11 cellular contexts compared by ENCODE assay signal in genomic region chr7:2299853-2300512, GRCh38. TPM values are rescaled to one million over a fixed set of nuclear protein-coding genes. Genes with fewer than 3 reads are reported as not detected.
DNase-seq lines count a peak whose midpoint lies in the region; ATAC-seq and TF ChIP-seq lines count a peak whose summit lies in the region.
"Had no signal": no experiment of that assay in that cellular context is flagged by ENCODE, and none has a peak within 500 bp of the region (broad histone marks: within the 10 kb centered on the region; RNA-seq: fewer than 3 reads in every experiment).

No MANE protein-coding gene starts in this region.

- H3K27ac ChIP-seq in SK-N-SH (ENCODE audit: low read depth in 2 of 2, low read length in 1 of 2): no peak overlapping the region
- peak overlapping the region; percentile 62 for H3K27ac ChIP-seq in SK-N-MC
- peak overlapping the region; percentile 3 to 65 for H3K27ac ChIP-seq in left lung
- H3K27ac ChIP-seq in tibial nerve: peak overlapping the region in 3 of 4 donors; percentile 25 to 75 (median 60)
- H3K27ac ChIP-seq: 22Rv1 had no signal

- peaks cover 6% of the 10 kb centered on the region; the same call in 1 of the 2 replicates for H4K20me1 ChIP-seq in SK-N-SH (ENCODE audit: insufficient read depth)

- no peaks in the 10 kb centered on the region for H3K27me3 ChIP-seq in SK-N-SH (ENCODE audit: insufficient read depth)
- no peaks in the 10 kb centered on the region for H3K27me3 ChIP-seq in left lung
- no peaks in the 10 kb centered on the region for H3K27me3 ChIP-seq in tibial nerve

- no peaks in the 10 kb centered on the region for H3K9me3 ChIP-seq in SK-N-SH
- no peaks in the 10 kb centered on the region for H3K9me3 ChIP-seq in SK-N-MC (ENCODE audit: low read depth, low read length)
- no peaks in the 10 kb centered on the region for H3K9me3 ChIP-seq in left lung
- H3K9me3 ChIP-seq in tibial nerve: no peaks in the 10 kb centered on the region

- peaks cover 3% of the 10 kb centered on the region for H3F3A ChIP-seq in SK-N-SH (replicated peaks; ENCODE audit: insufficient read depth)

- TF ChIP-seq RAD21 in SK-N-SH (IDR thresholded peaks at IDR 0.05; ENCODE audit: low read length): no peak

- no peaks in the 10 kb centered on the region for H3K36me3 ChIP-seq in SK-N-SH (replicated peaks in 1 of 2; ENCODE audit: control insufficient read depth in 1 of 2, insufficient read depth in 2 of 2, low read length in 1 of 2)
- H3K36me3 ChIP-seq in SK-N-MC (ENCODE audit: insufficient read depth, low read length): no peaks in the 10 kb centered on the region
- no peaks in the 10 kb centered on the region for H3K36me3 ChIP-seq in left lung
- no peaks in the 10 kb centered on the region for H3K36me3 ChIP-seq in tibial nerve

- CTCF ChIA-PET in SK-N-SH (lab: Yijun Ruan, JAX): no interaction called here

- H3K9me2 ChIP-seq in SK-N-SH: no peaks in the 10 kb centered on the region

- peak; percentile 2 for DNase-seq in SK-N-SH
- DNase-seq in SK-N-MC (ENCODE audit: low read depth, low spot score): peak; percentile 1
- DNase-seq in left lung: peak in 1 of 2 donors; percentile 6
- no peak for DNase-seq in tibial nerve (ENCODE audit: low spot score in 2 of 2)
- DNase-seq in NCI-H526 (lab: John Stamatoyannopoulos, UW): no peak
- DNase-seq: activated CD4-positive, alpha-beta T cell treated with anti-CD3 and anti-CD28 coated beads, Interleukin-2, amount 50 U/mL, for 1 hour; NK-92 treated with Interleukin-12 subunit alpha and Interleukin-12 subunit beta, amount 100 ng/mL, for 24 hours had no signal

- peaks cover 28% of the 10 kb centered on the region for H3K79me2 ChIP-seq in SK-N-SH (ENCODE audit: insufficient read depth)

- peaks cover 0 to 6% of the 10 kb centered on the region in 2 experiments; a peak in 1 of 4 replicates for H3K4me1 ChIP-seq in SK-N-SH (ENCODE audit: control insufficient read depth in 1 of 2, insufficient read depth in 2 of 2, low read depth in 1 of 2, low read length in 1 of 2)
- H3K4me1 ChIP-seq in left lung: peaks cover 9 to 14% of the 10 kb centered on the region in 2 donors
- H3K4me1 ChIP-seq in tibial nerve: peaks cover 0 to 14% (median 0%) of the 10 kb centered on the region in 4 donors

- ATAC-seq in SK-N-SH treated with all-trans-retinoic acid at 6 μM for 48 hours (no peak), left lung (peak; percentile 44), GM18502 (IDR thresholded peaks at IDR 0.05; ENCODE audit: poor library complexity, unreplicated experiment) (no peak), HG03139 (IDR thresholded peaks at IDR 0.05; ENCODE audit: unreplicated experiment) (no peak)

- H3K4me3 ChIP-seq in SK-N-SH (ENCODE audit: low read depth in 2 of 2, low read length in 1 of 2): no peak overlapping the region
- H3K4me3 ChIP-seq in SK-N-MC: peak overlapping the region; percentile 28
- H3K4me3 ChIP-seq in left lung: no peak overlapping the region
- no peak overlapping the region for H3K4me3 ChIP-seq in tibial nerve

- TF ChIP-seq EP300 in SK-N-SH (IDR thresholded peaks at IDR 0.05; ENCODE audit: borderline replicate concordance in 1 of 2, low read depth in 1 of 2, low read length in 1 of 2): no peak
- TF ChIP-seq EP300 in tibial nerve (IDR thresholded peaks at IDR 0.05): no peak

- no peak overlapping the region for H3K4me2 ChIP-seq in SK-N-SH

- no peak overlapping the region for H3K9ac ChIP-seq in SK-N-SH
- no peak overlapping the region for H3K9ac ChIP-seq in SK-N-MC (ENCODE audit: insufficient read length)

- POLR2A ChIA-PET in SK-N-SH (lab: Yijun Ruan, JAX): no interaction called here

- intact Hi-C loops in left lung (cut with DNase I): no loop called here

- TF ChIP-seq CTCF in SK-N-SH (IDR thresholded peaks at IDR 0.05): no peak
- no peak for TF ChIP-seq CTCF in left lung (IDR thresholded peaks at IDR 0.05)
- TF ChIP-seq CTCF in tibial nerve (IDR thresholded peaks at IDR 0.05): no peak

- WGBS in SK-N-SH (ENCODE audit: low lambda C conversion rate): 97% methylated on average over 9 of the region's 9 CpGs
- WGBS in tibial nerve, 2 donors: 56 to 68% methylated on average over 9 of the region's 9 CpGs

- TF ChIP-seq POLR2A in tibial nerve (IDR thresholded peaks at IDR 0.05): no peak

- no peak overlapping the region for H2AFZ ChIP-seq in SK-N-SH (ENCODE audit: low read depth)

TF ChIP-seq in SK-N-SH, 30 proteins besides CTCF, POLR2A, EP300 and RAD21 (continues in another document):
- TF ChIP-seq YY1 (IDR thresholded peaks at IDR 0.05; ENCODE audit: low read depth) (no peak), RFX5 (IDR thresholded peaks at IDR 0.05; ENCODE audit: low read length) (no peak), CHD2 (IDR thresholded peaks at IDR 0.05; ENCODE audit: low read length, partially characterized antibody) (no peak), IRF3 (IDR thresholded peaks at IDR 0.05; ENCODE audit: low read depth, low read length) (no peak), USF1 (IDR thresholded peaks at IDR 0.05; ENCODE audit: borderline replicate concordance, low read depth) (no peak), TEAD4 (IDR thresholded peaks at IDR 0.05; ENCODE audit: borderline replicate concordance, insufficient read depth) (no peak)

TF ChIP-seq in SK-N-SH treated with all-trans-retinoic acid at 6 μM for 48 hours, 23 proteins besides CTCF, POLR2A, EP300 and RAD21:
- TF ChIP-seq ZNF565 (CRISPR knock-in tag; conservative IDR thresholded peaks at IDR 0.05; ENCODE audit: low read depth) (no peak), CSDC2 (CRISPR knock-in tag; IDR thresholded peaks at IDR 0.05) (no peak), ZNF8 (CRISPR knock-in tag; IDR thresholded peaks at IDR 0.05) (no peak), OSR1 (CRISPR knock-in tag; IDR thresholded peaks at IDR 0.05) (no peak), TCF4 (CRISPR knock-in tag; IDR thresholded peaks at IDR 0.05; ENCODE audit: borderline replicate concordance) (no peak)

RNA-seq across cellular contexts. Expression of gene SNX8, which starts 14.3 kb away (rescaled TPM):
- 20.6 and 21.1 TPM in 2 replicates for polyA plus RNA-seq in SK-N-SH (2012; rRNA removed)
- 13.3 and 15.9 TPM in 2 replicates for polyA plus RNA-seq in SK-N-SH (2012; cell fraction: cytosol; rRNA removed)
- polyA plus RNA-seq in SK-N-SH (2012; cell fraction: nucleus; rRNA removed): 25.3 and 31.1 TPM in 2 replicates
- total RNA-seq in left lung (10 to 100 TPM; 48.2 to 60.5 TPM), tibial nerve (10 to 100 TPM in 3 of 4 donors, 1 to 10 TPM in 1; 8.6 to 39.6 (median 18.9) TPM)

RNA-seq across cellular contexts. Expression of gene EIF3B, which starts 54.6 kb away (rescaled TPM):
- 140 and 151 TPM in 2 replicates for polyA plus RNA-seq in SK-N-SH (2012; rRNA removed)
- 102 and 103 TPM in 2 replicates for polyA plus RNA-seq in SK-N-SH (2012; cell fraction: cytosol; rRNA removed)
- polyA plus RNA-seq in SK-N-SH (2012; cell fraction: nucleus; rRNA removed): 424 and 428 TPM in 2 replicates
- 100 to 1,000 TPM in 1 of 2 donors, 10 to 100 TPM in 1; 91.4 to 131 TPM for total RNA-seq in left lung
- 100 to 1,000 TPM; 124 to 232 (median 147) TPM for total RNA-seq in tibial nerve

RNA-seq across cellular contexts. Expression of gene NUDT1, which starts 58.0 kb away (rescaled TPM):
- polyA plus RNA-seq in SK-N-SH (2012; rRNA removed): 79.5 and 98.1 TPM in 2 replicates
- polyA plus RNA-seq in SK-N-SH (2012; cell fraction: cytosol; rRNA removed): 69.1 and 83.0 TPM in 2 replicates
- polyA plus RNA-seq in SK-N-SH (2012; cell fraction: nucleus; rRNA removed): 53.9 and 64.3 TPM in 2 replicates
- total RNA-seq in left lung (10 to 100 TPM; 13.1 to 15.1 TPM), tibial nerve (10 to 100 TPM; 12.9 to 37.6 (median 26.6) TPM)

RNA-seq across cellular contexts. Expression of gene MRM2, which starts 58.0 kb away (rescaled TPM):
- 30.7 and 34.8 TPM in 2 replicates for polyA plus RNA-seq in SK-N-SH (2012; rRNA removed)
- 36.0 and 37.6 TPM in 2 replicates for polyA plus RNA-seq in SK-N-SH (2012; cell fraction: cytosol; rRNA removed)
- polyA plus RNA-seq in SK-N-SH (2012; cell fraction: nucleus; rRNA removed): 13.9 and 18.7 TPM in 2 replicates
- total RNA-seq in left lung: 10 to 100 TPM; 23.0 to 25.7 TPM
- total RNA-seq in tibial nerve: 10 to 100 TPM; 13.4 to 24.7 (median 15.8) TPM

Comparison
In these comparisons a context has a peak if more than half of its experiments do, and no peak if none do; other contexts are left out.
1. DNase-seq: peak in SK-N-SH (single experiment) and SK-N-MC (single experiment); none in tibial nerve (0 of 2) and NCI-H526 (0 of 2).
2. H3K27ac ChIP-seq: peak in SK-N-MC (single experiment), left lung (2 of 2) and tibial nerve (3 of 4); none in SK-N-SH (0 of 2).